ENCODE assay signal across 2 cellular contexts in genomic region chr7:101238226-101239182, GRCh38.
TF ChIP-seq lines count a peak whose summit lies in the region.

No MANE protein-coding gene starts in this region.

TF ChIP-seq in IMR-90, 13 proteins besides CTCF, POLR2A, EP300 and RAD21:
- no peak for TF ChIP-seq SMC3 (IDR thresholded peaks at IDR 0.05; ENCODE audit: low read depth, low read length)
- TF ChIP-seq CHD1 (IDR thresholded peaks at IDR 0.05; ENCODE audit: low read depth, low read length), result no peak
- TF ChIP-seq RFX5 (IDR thresholded peaks at IDR 0.05; ENCODE audit: low read depth, low read length), result no peak
- no peak for TF ChIP-seq RCOR1 (IDR thresholded peaks at IDR 0.05; ENCODE audit: insufficient replicate concordance, low read length)
- no peak for TF ChIP-seq ELK1 (IDR thresholded peaks at IDR 0.05; ENCODE audit: borderline replicate concordance, low read depth, low read length)
- no peak for TF ChIP-seq CEBPB (IDR thresholded peaks at IDR 0.05; ENCODE audit: low read depth, low read length)
- TF ChIP-seq MXI1 (IDR thresholded peaks at IDR 0.05; ENCODE audit: borderline replicate concordance, low read depth, low read length), result no peak
- TF ChIP-seq BHLHE40 (IDR thresholded peaks at IDR 0.05; ENCODE audit: low read depth, low read length), result no peak
- TF ChIP-seq MAFK (IDR thresholded peaks at IDR 0.05; ENCODE audit: low read depth, low read length), result no peak

TF ChIP-seq in H1, 55 proteins besides CTCF, POLR2A, EP300 and RAD21:
- TF ChIP-seq CBX8 (IDR thresholded peaks at IDR 0.05; ENCODE audit: borderline replicate concordance, low read depth, low read length), result no peak
- TF ChIP-seq SP1 (IDR thresholded peaks at IDR 0.05; ENCODE audit: low read depth, low read length), result no peak
- TF ChIP-seq USF2 (IDR thresholded peaks at IDR 0.05; ENCODE audit: low read length), result no peak
- TF ChIP-seq JUN (IDR thresholded peaks at IDR 0.05; ENCODE audit: low read depth, low read length), result no peak
- no peak for TF ChIP-seq SUZ12 (IDR thresholded peaks at IDR 0.05; ENCODE audit: low read length)
- no peak for TF ChIP-seq ATF3 (IDR thresholded peaks at IDR 0.05; ENCODE audit: insufficient read depth, low read depth, low read length)
- TF ChIP-seq CHD2 (IDR thresholded peaks at IDR 0.05; ENCODE audit: low read length), result no peak
- TF ChIP-seq SP4 (IDR thresholded peaks at IDR 0.05; ENCODE audit: low read length), result no peak
- no peak for TF ChIP-seq MAFK (IDR thresholded peaks at IDR 0.05; ENCODE audit: low read depth, low read length)
- no peak for TF ChIP-seq SP2 (IDR thresholded peaks at IDR 0.05; ENCODE audit: low read length)
- no peak for TF ChIP-seq PHF8 (conservative IDR thresholded peaks at IDR 0.05; ENCODE audit: low read depth, low read length)
